ENCODE assay signal across 1 cellular context in the genomic region with DNA sequence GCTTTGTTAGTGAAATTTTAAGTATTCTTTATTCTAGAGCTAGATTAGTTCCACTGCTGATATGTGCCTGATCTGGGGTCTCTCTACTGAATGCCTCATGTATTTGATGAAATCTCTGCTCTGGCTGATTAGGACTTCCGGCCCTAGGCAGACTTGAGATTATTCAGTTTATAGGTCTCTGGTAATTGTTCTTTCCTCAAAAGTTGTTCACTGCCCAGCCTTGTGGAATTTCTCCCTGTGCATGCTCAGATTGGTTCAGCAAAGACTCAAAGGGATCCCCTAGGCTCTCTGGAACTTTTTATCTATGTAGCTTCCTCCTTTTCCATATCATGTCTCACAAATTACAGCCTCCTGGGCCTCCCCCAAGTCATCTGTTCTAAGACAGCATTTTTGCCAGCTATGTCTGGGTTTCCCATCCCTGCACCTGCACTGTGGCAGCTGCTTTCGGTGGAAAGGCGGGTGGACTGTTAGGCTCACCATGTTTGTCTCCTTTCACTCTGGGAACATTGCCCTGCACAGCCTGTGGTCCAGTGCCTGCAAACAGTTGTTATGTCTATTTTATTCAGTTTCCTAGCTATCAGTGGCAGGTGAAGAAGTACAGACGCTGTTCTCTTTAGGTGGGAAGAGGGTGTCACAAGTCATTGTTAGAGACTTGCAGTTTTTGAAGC.
TF ChIP-seq lines count a peak whose summit lies in the region.

No MANE protein-coding gene starts in this region.

TF ChIP-seq in GM23338, 12 proteins besides CTCF, POLR2A, EP300 and RAD21 (continued from another document):
- TF ChIP-seq, protein P1, sequence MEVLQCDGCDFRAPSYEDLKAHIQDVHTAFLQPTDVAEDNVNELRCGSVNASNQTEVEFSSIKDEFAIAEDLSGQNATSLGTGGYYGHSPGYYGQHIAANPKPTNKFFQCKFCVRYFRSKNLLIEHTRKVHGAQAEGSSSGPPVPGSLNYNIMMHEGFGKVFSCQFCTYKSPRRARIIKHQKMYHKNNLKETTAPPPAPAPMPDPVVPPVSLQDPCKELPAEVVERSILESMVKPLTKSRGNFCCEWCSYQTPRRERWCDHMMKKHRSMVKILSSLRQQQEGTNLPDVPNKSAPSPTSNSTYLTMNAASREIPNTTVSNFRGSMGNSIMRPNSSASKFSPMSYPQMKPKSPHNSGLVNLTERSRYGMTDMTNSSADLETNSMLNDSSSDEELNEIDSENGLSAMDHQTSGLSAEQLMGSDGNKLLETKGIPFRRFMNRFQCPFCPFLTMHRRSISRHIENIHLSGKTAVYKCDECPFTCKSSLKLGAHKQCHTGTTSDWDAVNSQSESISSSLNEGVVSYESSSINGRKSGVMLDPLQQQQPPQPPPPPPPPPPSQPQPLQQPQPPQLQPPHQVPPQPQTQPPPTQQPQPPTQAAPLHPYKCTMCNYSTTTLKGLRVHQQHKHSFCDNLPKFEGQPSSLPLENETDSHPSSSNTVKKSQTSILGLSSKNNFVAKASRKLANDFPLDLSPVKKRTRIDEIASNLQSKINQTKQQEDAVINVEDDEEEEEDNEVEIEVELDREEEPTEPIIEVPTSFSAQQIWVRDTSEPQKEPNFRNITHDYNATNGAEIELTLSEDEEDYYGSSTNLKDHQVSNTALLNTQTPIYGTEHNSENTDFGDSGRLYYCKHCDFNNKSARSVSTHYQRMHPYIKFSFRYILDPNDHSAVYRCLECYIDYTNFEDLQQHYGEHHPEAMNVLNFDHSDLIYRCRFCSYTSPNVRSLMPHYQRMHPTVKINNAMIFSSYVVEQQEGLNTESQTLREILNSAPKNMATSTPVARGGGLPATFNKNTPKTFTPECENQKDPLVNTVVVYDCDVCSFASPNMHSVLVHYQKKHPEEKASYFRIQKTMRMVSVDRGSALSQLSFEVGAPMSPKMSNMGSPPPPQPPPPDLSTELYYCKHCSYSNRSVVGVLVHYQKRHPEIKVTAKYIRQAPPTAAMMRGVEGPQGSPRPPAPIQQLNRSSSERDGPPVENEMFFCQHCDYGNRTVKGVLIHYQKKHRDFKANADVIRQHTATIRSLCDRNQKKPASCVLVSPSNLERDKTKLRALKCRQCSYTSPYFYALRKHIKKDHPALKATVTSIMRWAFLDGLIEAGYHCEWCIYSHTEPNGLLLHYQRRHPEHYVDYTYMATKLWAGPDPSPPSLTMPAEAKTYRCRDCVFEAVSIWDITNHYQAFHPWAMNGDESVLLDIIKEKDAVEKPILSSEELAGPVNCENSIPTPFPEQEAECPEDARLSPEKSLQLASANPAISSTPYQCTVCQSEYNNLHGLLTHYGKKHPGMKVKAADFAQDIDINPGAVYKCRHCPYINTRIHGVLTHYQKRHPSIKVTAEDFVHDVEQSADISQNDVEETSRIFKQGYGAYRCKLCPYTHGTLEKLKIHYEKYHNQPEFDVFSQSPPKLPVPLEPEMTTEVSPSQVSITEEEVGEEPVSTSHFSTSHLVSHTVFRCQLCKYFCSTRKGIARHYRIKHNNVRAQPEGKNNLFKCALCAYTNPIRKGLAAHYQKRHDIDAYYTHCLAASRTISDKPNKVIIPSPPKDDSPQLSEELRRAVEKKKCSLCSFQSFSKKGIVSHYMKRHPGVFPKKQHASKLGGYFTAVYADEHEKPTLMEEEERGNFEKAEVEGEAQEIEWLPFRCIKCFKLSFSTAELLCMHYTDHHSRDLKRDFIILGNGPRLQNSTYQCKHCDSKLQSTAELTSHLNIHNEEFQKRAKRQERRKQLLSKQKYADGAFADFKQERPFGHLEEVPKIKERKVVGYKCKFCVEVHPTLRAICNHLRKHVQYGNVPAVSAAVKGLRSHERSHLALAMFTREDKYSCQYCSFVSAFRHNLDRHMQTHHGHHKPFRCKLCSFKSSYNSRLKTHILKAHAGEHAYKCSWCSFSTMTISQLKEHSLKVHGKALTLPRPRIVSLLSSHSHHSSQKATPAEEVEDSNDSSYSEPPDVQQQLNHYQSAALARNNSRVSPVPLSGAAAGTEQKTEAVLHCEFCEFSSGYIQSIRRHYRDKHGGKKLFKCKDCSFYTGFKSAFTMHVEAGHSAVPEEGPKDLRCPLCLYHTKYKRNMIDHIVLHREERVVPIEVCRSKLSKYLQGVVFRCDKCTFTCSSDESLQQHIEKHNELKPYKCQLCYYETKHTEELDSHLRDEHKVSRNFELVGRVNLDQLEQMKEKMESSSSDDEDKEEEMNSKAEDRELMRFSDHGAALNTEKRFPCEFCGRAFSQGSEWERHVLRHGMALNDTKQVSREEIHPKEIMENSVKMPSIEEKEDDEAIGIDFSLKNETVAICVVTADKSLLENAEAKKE (CRISPR knock-in tag; IDR thresholded peaks at IDR 0.05), result no peak
- TF ChIP-seq JUNB (IDR thresholded peaks at IDR 0.05; ENCODE audit: unreplicated experiment) (no peak), EZH2phosphoT487 (IDR thresholded peaks at IDR 0.05; ENCODE audit: unreplicated experiment) (no peak), EZH2 (IDR thresholded peaks at IDR 0.05; ENCODE audit: low read depth, unreplicated experiment) (no peak), STAT1 (IDR thresholded peaks at IDR 0.05; ENCODE audit: unreplicated experiment) (no peak), NANOG (IDR thresholded peaks at IDR 0.05; ENCODE audit: borderline replicate concordance) (no peak), CREB1 (CRISPR knock-in tag; IDR thresholded peaks at IDR 0.05; ENCODE audit: low read depth) (no peak), ZNF114 (CRISPR knock-in tag; IDR thresholded peaks at IDR 0.05) (no peak)
- TF ChIP-seq, protein P2, sequence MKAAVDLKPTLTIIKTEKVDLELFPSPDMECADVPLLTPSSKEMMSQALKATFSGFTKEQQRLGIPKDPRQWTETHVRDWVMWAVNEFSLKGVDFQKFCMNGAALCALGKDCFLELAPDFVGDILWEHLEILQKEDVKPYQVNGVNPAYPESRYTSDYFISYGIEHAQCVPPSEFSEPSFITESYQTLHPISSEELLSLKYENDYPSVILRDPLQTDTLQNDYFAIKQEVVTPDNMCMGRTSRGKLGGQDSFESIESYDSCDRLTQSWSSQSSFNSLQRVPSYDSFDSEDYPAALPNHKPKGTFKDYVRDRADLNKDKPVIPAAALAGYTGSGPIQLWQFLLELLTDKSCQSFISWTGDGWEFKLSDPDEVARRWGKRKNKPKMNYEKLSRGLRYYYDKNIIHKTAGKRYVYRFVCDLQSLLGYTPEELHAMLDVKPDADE (IDR thresholded peaks at IDR 0.05), result no peak
